ENCODE assay signal across 24 cellular contexts in the genomic region with DNA sequence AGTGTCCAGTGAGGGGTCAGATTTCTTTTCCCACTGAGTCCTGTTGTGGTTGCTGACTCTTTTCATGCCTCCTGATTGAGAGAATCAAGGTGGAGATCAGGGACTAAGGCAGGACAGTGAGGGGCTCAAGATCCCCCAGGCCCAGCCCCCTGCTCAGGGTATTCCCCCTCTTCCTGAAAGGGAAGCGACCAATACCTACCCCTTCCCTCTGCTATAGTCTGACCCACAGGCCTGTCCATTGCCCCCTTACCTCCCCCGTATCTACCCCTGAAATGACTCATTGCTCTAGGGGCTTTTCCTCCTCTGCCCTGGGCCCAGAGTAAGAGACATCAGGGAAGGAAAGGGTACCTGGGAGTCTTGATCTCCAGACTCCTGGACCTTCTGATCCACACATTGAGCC.
"Had no signal": no experiment of that assay in that cellular context is flagged by ENCODE, and none has a peak within 500 bp of the region (broad histone marks: within the 10 kb centered on the region; RNA-seq: fewer than 3 reads in every experiment).

No MANE protein-coding gene starts in this region.

- H3K9me3 ChIP-seq: colonic mucosa, esophagus muscularis mucosa, gastrocnemius medialis, heart left ventricle, heart right ventricle had no signal

- DNase-seq: colonic mucosa; cortex of kidney; dermis blood vessel endothelial cell; dorsolateral prefrontal cortex; effector CD4-positive, alpha-beta T cell; effector CD8-positive, alpha-beta T cell; effector memory CD4-positive, alpha-beta T cell; effector memory CD8-positive, alpha-beta T cell; endodermal cell; erythroblast; esophagus squamous epithelium; foreskin fibroblast; foreskin keratinocyte; foreskin melanocyte; gastrocnemius medialis; glutamatergic neuron; heart left ventricle; heart right ventricle had no signal

- H3K4me1 ChIP-seq: colonic mucosa, esophagus muscularis mucosa, esophagus squamous epithelium, foreskin keratinocyte, gastrocnemius medialis, gastroesophageal sphincter, heart left ventricle, heart right ventricle had no signal

- H3K4me3 ChIP-seq: colonic mucosa, coronary artery, dorsolateral prefrontal cortex, esophagus muscularis mucosa, esophagus squamous epithelium, gastrocnemius medialis, gastroesophageal sphincter, heart left ventricle, heart right ventricle had no signal

- ATAC-seq: effector memory CD8-positive, alpha-beta T cell; esophagus mucosa; foreskin keratinocyte; gastrocnemius medialis; gastroesophageal sphincter; heart left ventricle; heart right ventricle had no signal

- H3K4me1 Mint-ChIP-seq: endodermal cell had no signal

- H3K27me3 ChIP-seq: colonic mucosa, esophagus muscularis mucosa, esophagus squamous epithelium, foreskin keratinocyte, gastrocnemius medialis, gastroesophageal sphincter, heart left ventricle had no signal

- H3K4me3 Mint-ChIP-seq: dendritic cell treated with granulocyte-macrophage colony-stimulating factor and Interleukin-4, amounts not matched to agents 40 ng/mL and 50 ng/mL, for 4 days; effector memory CD8-positive, alpha-beta T cell; endodermal cell had no signal

- H3K27ac ChIP-seq: colonic mucosa, coronary artery, dorsolateral prefrontal cortex, epithelial cell of prostate, esophagus muscularis mucosa, esophagus squamous epithelium, foreskin keratinocyte, gastrocnemius medialis, gastroesophageal sphincter, heart left ventricle, heart right ventricle had no signal

- H3K36me3 ChIP-seq: colonic mucosa, esophagus muscularis mucosa, esophagus squamous epithelium, gastrocnemius medialis, gastroesophageal sphincter, heart left ventricle, heart right ventricle had no signal

- H3K27me3 Mint-ChIP-seq: dendritic cell treated with granulocyte-macrophage colony-stimulating factor and Interleukin-4, amounts not matched to agents 40 ng/mL and 50 ng/mL, for 4 days; effector memory CD8-positive, alpha-beta T cell had no signal

- H3K27ac Mint-ChIP-seq: dendritic cell treated with granulocyte-macrophage colony-stimulating factor and Interleukin-4, amounts not matched to agents 40 ng/mL and 50 ng/mL, for 4 days; effector memory CD8-positive, alpha-beta T cell; endodermal cell had no signal
